14 cellular contexts compared by ENCODE assay signal in genomic region chr5:78587775-78588291, GRCh38.
DNase-seq lines count a peak whose midpoint lies in the region; ATAC-seq, FAIRE-seq and TF ChIP-seq lines count a peak whose summit lies in the region.
"Had no signal": no experiment of that assay in that cellular context is flagged by ENCODE, and none has a peak within 500 bp of the region (broad histone marks: within the 10 kb centered on the region; RNA-seq: fewer than 3 reads in every experiment).

No MANE protein-coding gene starts in this region.

- BruUV-seq in PC-9 (replicated peaks; lab: Mats Ljungman, UMichigan) = no TSS peak

- TF ChIP-seq POLR2A in thyroid gland (IDR thresholded peaks at IDR 0.05) = no peak

- peak; percentile 9 to 39 (median 12) for ATAC-seq in pancreas
- ATAC-seq in HG03175 (IDR thresholded peaks at IDR 0.05; ENCODE audit: unreplicated experiment) = no peak

- DNase-seq in COLO668 (lab: John Stamatoyannopoulos, UW; ENCODE audit: unreplicated experiment) = peak; percentile 21
- no peak for DNase-seq in PC-9
- DNase-seq in fibroblast of gingiva (ENCODE audit: low read depth) = peak; percentile 87
- DNase-seq in pancreas = no peak
- no peak for DNase-seq in NCI-H1417 (lab: John Stamatoyannopoulos, UW)
- DNase-seq in thyroid gland = no peak
- no peak for DNase-seq in NCI-H1930 (lab: John Stamatoyannopoulos, UW)
- DNase-seq: anterior cingulate cortex; foreskin melanocyte; NCI-H187 treated with DMSO at 0.1 percent for 48 hours; stimulated activated CD4-positive, alpha-beta T cell treated with anti-CD3 and anti-CD28 coated beads, Interleukin-2, amount 100 ng/mL, for 24 hours had no signal

- peaks cover 44% of the 10 kb centered on the region for H3F3A ChIP-seq in PC-9 (ENCODE audit: insufficient read depth, low read depth)

- H3K4me3 ChIP-seq in PC-9 = no peak overlapping the region
- H3K4me3 ChIP-seq in pancreas = no peak overlapping the region
- no peak overlapping the region for H3K4me3 ChIP-seq in thyroid gland (replicated peaks in 1 of 3)
- H3K4me3 ChIP-seq: tibial artery had no signal

- CTCF ChIA-PET in PC-9 (lab: Charles Lee) = no interaction called here

- POLR2A ChIA-PET in PC-9 (lab: Charles Lee; ENCODE audit: unreplicated experiment) = no interaction called here

- H3K27me3 ChIP-seq in PC-9 (ENCODE audit: insufficient read depth, low read depth) = no peaks in the 10 kb centered on the region
- no peaks in the 10 kb centered on the region for H3K27me3 ChIP-seq in pancreas
- H3K27me3 ChIP-seq in thyroid gland = no peaks in the 10 kb centered on the region
- H3K27me3 ChIP-seq: tibial artery had no signal

- no peak overlapping the region for H3K4me2 ChIP-seq in PC-9

- no peaks in the 10 kb centered on the region for H3K9me2 ChIP-seq in PC-9 (ENCODE audit: insufficient read depth)

- no peak overlapping the region for H2AFZ ChIP-seq in PC-9

- H4K20me1 ChIP-seq in PC-9 (ENCODE audit: insufficient read depth) = no peaks in the 10 kb centered on the region

- FAIRE-seq in pancreas (lab: Jason Lieb, UNC) = no peak
- FAIRE-seq: H1 had no signal

- H3K4me1 ChIP-seq in PC-9 (replicated peaks; ENCODE audit: insufficient read depth) (peaks cover 57% of the 10 kb centered on the region), pancreas (peaks cover 0 to 33% (median 30%) of the 10 kb centered on the region in 3 donors), thyroid gland (peaks cover 0 to 10% of the 10 kb centered on the region in 2 donors)

- 0 out of 2 replicates have a peak, but pooled peaks cover 11% of the 10 kb centered on the region for H3K36me3 ChIP-seq in PC-9 (ENCODE audit: low read depth)
- no peaks in the 10 kb centered on the region for H3K36me3 ChIP-seq in pancreas
- H3K36me3 ChIP-seq in thyroid gland = no peaks in the 10 kb centered on the region
- H3K36me3 ChIP-seq: tibial artery had no signal

- peak overlapping the region; percentile 64; the same call in 1 of the 2 replicates for H3K27ac ChIP-seq in PC-9
- peak overlapping the region in 2 of 4 donors; percentile 12 to 29 for H3K27ac ChIP-seq in pancreas
- no peak overlapping the region for H3K27ac ChIP-seq in thyroid gland

- H3K9me3 ChIP-seq in PC-9 (ENCODE audit: insufficient read depth, low read depth) (no peaks in the 10 kb centered on the region), pancreas (no peaks in the 10 kb centered on the region), thyroid gland (no peaks in the 10 kb centered on the region)
- H3K9me3 ChIP-seq: tibial artery had no signal

- intact Hi-C loops in PC-9 (cut with micrococcal nuclease; ENCODE audit: unreplicated experiment) = loop anchor here (5.0 kb wide), 1 partner anchor 261 kb away; no protein-coding TSS in a partner anchor
- intact Hi-C loops in pancreas (cut with DNase I) = no loop called here
- intact Hi-C loops in thyroid gland (cut with DNase I) = no loop called here

- WGBS in pancreas, 2 donors = 50 to 72% methylated on average over 3 of the region's 3 CpGs
- 68 to 71% methylated on average over 3 of the region's 3 CpGs for WGBS in thyroid gland, 2 donors

- H3K79me2 ChIP-seq in PC-9 (ENCODE audit: low read depth) = peaks cover 44% of the 10 kb centered on the region

- TF ChIP-seq CTCF in PC-9 (conservative IDR thresholded peaks at IDR 0.05) = no peak
- TF ChIP-seq CTCF in pancreas (IDR thresholded peaks at IDR 0.05) = no peak
- TF ChIP-seq CTCF in thyroid gland (IDR thresholded peaks at IDR 0.05) = no peak

Comparison
In these comparisons a context has a peak if more than half of its experiments do, and no peak if none do; other contexts are left out.
1. DNase-seq: peak in COLO668 (single experiment) and fibroblast of gingiva (single experiment); none in PC-9 (0 of 2), pancreas (0 of 6), NCI-H1417 (0 of 3), thyroid gland (0 of 2) and NCI-H1930 (0 of 2).